In the genomic region with DNA sequence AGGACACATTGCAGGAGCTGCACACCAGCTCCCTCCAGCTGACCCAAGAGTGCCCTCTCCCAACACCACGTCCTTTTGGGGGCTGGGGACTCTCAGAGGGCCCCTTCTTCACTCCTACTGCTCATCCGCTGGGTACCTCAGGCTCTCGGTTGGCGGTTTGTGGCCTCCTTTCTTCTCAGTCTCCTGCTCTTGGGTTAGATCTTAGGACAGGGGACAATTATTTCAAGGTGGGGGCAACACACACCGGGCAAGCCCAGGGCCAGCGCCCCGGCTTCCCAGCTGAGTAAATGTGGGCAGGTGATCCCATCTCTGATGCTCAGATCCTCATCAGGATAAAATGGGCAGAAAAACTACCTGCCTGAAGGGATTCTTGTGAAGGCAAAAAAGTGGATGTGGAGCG, we compare ENCODE assay signal across 28 cellular contexts. TPM values are rescaled to one million over a fixed set of nuclear protein-coding genes. Genes with fewer than 3 reads are reported as not detected.
DNase-seq lines count a peak whose midpoint lies in the region; ATAC-seq, FAIRE-seq and TF ChIP-seq lines count a peak whose summit lies in the region.
"Had no signal": no experiment of that assay in that cellular context is flagged by ENCODE, and none has a peak within 500 bp of the region (broad histone marks: within the 10 kb centered on the region; RNA-seq: fewer than 3 reads in every experiment).

No MANE protein-coding gene starts in this region.

- H3K9me3 Mint-ChIP-seq in natural killer cell (no peaks in the 10 kb centered on the region), endodermal cell (no peaks in the 10 kb centered on the region), mesothelial cell of epicardium (no peaks in the 10 kb centered on the region)
- H3K9me3 Mint-ChIP-seq in natural killer cell treated with Interleukin-12 subunit alpha and Interleukin-12 subunit beta and Interleukin-15 and Interleukin-18, amount 100 ng/mL, for 72 hours, result no peaks in the 10 kb centered on the region
- H3K9me3 Mint-ChIP-seq: activated B cell treated with CpG ODN at 0.5 μM for 24 hours; activated T-helper 17 cell treated with anti-CD3 and anti-CD28 coated beads, Interleukin-2, amount 50 U/mL, for 72 hours; central memory CD8-positive, alpha-beta T cell; IgD-negative memory B cell; stimulated activated effector memory CD8-positive, alpha-beta T cell treated with anti-CD3 and anti-CD28 coated beads, Interleukin-12 subunit alpha, Interleukin-12 subunit beta, amount 100 ng/mL, for 72 hours had no signal

- no peaks in the 10 kb centered on the region for H3K9me3 ChIP-seq in endodermal cell (ENCODE audit: control insufficient read depth, low read length)
- H3K9me3 ChIP-seq: ascending aorta; BLaER1 treated with 17β-estradiol and CSF1 and Interleukin-3, amounts not matched to agents 10 nM and 100 nM; Caco-2; vagina had no signal

- no peak for TF ChIP-seq CTCF in natural killer cell (IDR thresholded peaks at IDR 0.05)
- TF ChIP-seq CTCF in endodermal cell (conservative IDR thresholded peaks at IDR 0.05), result no peak
- no peak for TF ChIP-seq CTCF in mesothelial cell of epicardium (IDR thresholded peaks at IDR 0.05; ENCODE audit: unreplicated experiment)

- FAIRE-seq in GM12892 (lab: Jason Lieb, UNC), result no peak
- FAIRE-seq: islet of Langerhans had no signal

- 79 to 85% methylated on average over 5 to 8 of the region's 8 CpGs for WGBS in endodermal cell (ENCODE audit: insufficient coverage in 1 of 2, insufficient read length in 1 of 2), 2 experiments

- no peak for ATAC-seq in natural killer cell
- ATAC-seq in natural killer cell treated with Interleukin-12 subunit alpha and Interleukin-12 subunit beta and Interleukin-15 and Interleukin-18, amount 100 ng/mL, for 72 hours, result no peak
- ATAC-seq: activated T-helper 17 cell treated with anti-CD3 and anti-CD28 coated beads, Interleukin-2, amount 50 U/mL, for 72 hours; HCT116; stimulated activated effector memory CD8-positive, alpha-beta T cell treated with anti-CD3 and anti-CD28 coated beads, Interleukin-12 subunit alpha, Interleukin-12 subunit beta, amount 100 ng/mL, for 72 hours had no signal

- no peaks in the 10 kb centered on the region for H3K36me3 Mint-ChIP-seq in natural killer cell
- no peaks in the 10 kb centered on the region for H3K36me3 Mint-ChIP-seq in natural killer cell treated with Interleukin-12 subunit alpha and Interleukin-12 subunit beta and Interleukin-15 and Interleukin-18, amount 100 ng/mL, for 72 hours
- no peaks in the 10 kb centered on the region for H3K36me3 Mint-ChIP-seq in endodermal cell (ENCODE audit: low read depth)
- no peaks in the 10 kb centered on the region for H3K36me3 Mint-ChIP-seq in mesothelial cell of epicardium
- H3K36me3 Mint-ChIP-seq: activated naive CD8-positive, alpha-beta T cell; IgD-negative memory B cell; stimulated activated effector memory CD8-positive, alpha-beta T cell treated with anti-CD3 and anti-CD28 coated beads, Interleukin-12 subunit alpha, Interleukin-12 subunit beta, amount 100 ng/mL, for 72 hours had no signal

- H3K9ac ChIP-seq in endodermal cell (ENCODE audit: extremely low read depth, low read length, poor library complexity, severe bottlenecking), result no peak overlapping the region
- H3K9ac ChIP-seq: BLaER1 treated with 17β-estradiol and CSF1 and Interleukin-3, amounts not matched to agents 10 nM and 100 nM had no signal

- intact Hi-C loops in natural killer cell (cut with micrococcal nuclease), result no loop called here

- H3K27ac Mint-ChIP-seq in natural killer cell (no peak overlapping the region), endodermal cell (no peak overlapping the region), mesothelial cell of epicardium (no peak overlapping the region)
- H3K27ac Mint-ChIP-seq in natural killer cell treated with Interleukin-12 subunit alpha and Interleukin-12 subunit beta and Interleukin-15 and Interleukin-18, amount 100 ng/mL, for 72 hours, result no peak overlapping the region
- H3K27ac Mint-ChIP-seq: activated B cell treated with CpG ODN at 0.5 μM for 24 hours; activated naive CD8-positive, alpha-beta T cell; activated T-helper 17 cell treated with anti-CD3 and anti-CD28 coated beads, Interleukin-2, amount 50 U/mL, for 72 hours; stimulated activated effector memory CD8-positive, alpha-beta T cell treated with anti-CD3 and anti-CD28 coated beads, Interleukin-12 subunit alpha, Interleukin-12 subunit beta, amount 100 ng/mL, for 72 hours had no signal

- TF ChIP-seq POLR2A in GM12892 (IDR thresholded peaks at IDR 0.05; ENCODE audit: low read depth, low read length), result no peak

- peaks cover 0 to 4% of the 10 kb centered on the region in 2 donors for H3K4me1 Mint-ChIP-seq in natural killer cell
- H3K4me1 Mint-ChIP-seq in natural killer cell treated with Interleukin-12 subunit alpha and Interleukin-12 subunit beta and Interleukin-15 and Interleukin-18, amount 100 ng/mL, for 72 hours (ENCODE audit: low read depth in 2 of 2), result peaks cover 0 to 7% of the 10 kb centered on the region in 2 donors
- H3K4me1 Mint-ChIP-seq in endodermal cell, result peaks cover 11% of the 10 kb centered on the region
- peaks cover 22% of the 10 kb centered on the region for H3K4me1 Mint-ChIP-seq in mesothelial cell of epicardium
- H3K4me1 Mint-ChIP-seq: activated T-helper 17 cell treated with anti-CD3 and anti-CD28 coated beads, Interleukin-2, amount 50 U/mL, for 72 hours had no signal

- no peak for DNase-seq in natural killer cell
- DNase-seq in natural killer cell treated with Interleukin-12 subunit alpha and Interleukin-12 subunit beta and Interleukin-15 and Interleukin-18, amount 100 ng/mL, for 72 hours (ENCODE audit: low spot score), result no peak
- DNase-seq in endodermal cell, result no peak
- DNase-seq in mesothelial cell of epicardium (ENCODE audit: low spot score in 2 of 2, unreplicated experiment in 2 of 2), result no peak
- no peak for DNase-seq in MV-4-11 (lab: John Stamatoyannopoulos, UW)
- DNase-seq in OCI-M2 (lab: John Stamatoyannopoulos, UW; ENCODE audit: unreplicated experiment), result no peak
- no peak for DNase-seq in superior temporal gyrus (ENCODE audit: extremely low spot score)
- no peak for DNase-seq in GM12892 (ENCODE audit: insufficient read length)
- DNase-seq: activated B cell treated with CpG ODN at 0.5 μM for 24 hours; activated CD4-positive, alpha-beta T cell treated with anti-CD3 and anti-CD28 coated beads, Interleukin-2, amount 50 U/mL, for 4 hours; activated CD8-positive, alpha-beta memory T cell treated with anti-CD3 and anti-CD28 coated beads, Interleukin-2, amount 50 U/mL, for 48 hours; Caco-2; DMS79; NCI-H2029 treated with DMSO at 0.1 percent for 48 hours; OCI-M1; T-helper 9 cell had no signal

- peaks cover 25% of the 10 kb centered on the region for H3K27me3 ChIP-seq in endodermal cell (ENCODE audit: control insufficient read depth, insufficient read depth, low read length, poor library complexity, severe bottlenecking)
- H3K27me3 ChIP-seq: ascending aorta, vagina had no signal

- H3K4me3 Mint-ChIP-seq in natural killer cell, result peak overlapping the region; percentile 40
- no peak overlapping the region for H3K4me3 Mint-ChIP-seq in natural killer cell treated with Interleukin-12 subunit alpha and Interleukin-12 subunit beta and Interleukin-15 and Interleukin-18, amount 100 ng/mL, for 72 hours
- H3K4me3 Mint-ChIP-seq in endodermal cell, result peak overlapping the region; percentile 42
- H3K4me3 Mint-ChIP-seq in mesothelial cell of epicardium, result peak overlapping the region; percentile 37
- H3K4me3 Mint-ChIP-seq: activated B cell treated with CpG ODN at 0.5 μM for 24 hours; activated naive CD8-positive, alpha-beta T cell; activated T-helper 17 cell treated with anti-CD3 and anti-CD28 coated beads, Interleukin-2, amount 50 U/mL, for 72 hours; central memory CD8-positive, alpha-beta T cell; IgD-negative memory B cell; stimulated activated effector memory CD8-positive, alpha-beta T cell treated with anti-CD3 and anti-CD28 coated beads, Interleukin-12 subunit alpha, Interleukin-12 subunit beta, amount 100 ng/mL, for 72 hours had no signal

- peak overlapping the region; percentile 42 for H3K4me3 ChIP-seq in endodermal cell (ENCODE audit: low read length)
- H3K4me3 ChIP-seq: BLaER1 treated with 17β-estradiol and CSF1 and Interleukin-3, amounts not matched to agents 10 nM and 100 nM; vagina had no signal

- no peak overlapping the region for H3K27ac ChIP-seq in endodermal cell (ENCODE audit: low read depth, low read length)
- H3K27ac ChIP-seq: ascending aorta; BLaER1 treated with 17β-estradiol and CSF1 and Interleukin-3, amounts not matched to agents 10 nM and 100 nM; HL-60; vagina had no signal

- H3K36me3 ChIP-seq in endodermal cell (ENCODE audit: control insufficient read depth, insufficient read depth, low read length), result no peaks in the 10 kb centered on the region
- H3K36me3 ChIP-seq: ascending aorta; BLaER1 treated with 17β-estradiol and CSF1 and Interleukin-3, amounts not matched to agents 10 nM and 100 nM; vagina had no signal

- peaks cover 31 to 51% of the 10 kb centered on the region in 2 donors for H3K27me3 Mint-ChIP-seq in natural killer cell (ENCODE audit: low read depth in 2 of 2)
- peaks cover 27 to 44% of the 10 kb centered on the region in 2 donors for H3K27me3 Mint-ChIP-seq in natural killer cell treated with Interleukin-12 subunit alpha and Interleukin-12 subunit beta and Interleukin-15 and Interleukin-18, amount 100 ng/mL, for 72 hours
- H3K27me3 Mint-ChIP-seq in endodermal cell (ENCODE audit: insufficient read depth), result peaks cover 37% of the 10 kb centered on the region
- H3K27me3 Mint-ChIP-seq in mesothelial cell of epicardium (ENCODE audit: low read depth), result peaks cover 51% of the 10 kb centered on the region

- peaks cover 11% of the 10 kb centered on the region for H3K4me1 ChIP-seq in endodermal cell (ENCODE audit: control insufficient read depth, insufficient read depth, low read length)
- H3K4me1 ChIP-seq: ascending aorta had no signal

RNA-seq across cellular contexts. Expression of a gene that starts 1.1 kb away (rescaled TPM):
- total RNA-seq in natural killer cell (under 1 TPM in 1 of 3 donors, not detected in 2; 0.32 TPM), endodermal cell (1 to 10 TPM; 1.9 to 2.2 TPM), mesothelial cell of epicardium (0.74 to 0.90 TPM (median 0.75 TPM) in 3 replicates)
- total RNA-seq in natural killer cell treated with Interleukin-12 subunit alpha and Interleukin-12 subunit beta and Interleukin-15 and Interleukin-18, amount 100 ng/mL, for 72 hours, result under 1 TPM in 1 of 2 donors, not detected in 1; 0.36 TPM
- polyA plus RNA-seq in endodermal cell (2013, experiment 1 of 2), result 1.3 TPM
- polyA plus RNA-seq in endodermal cell (2013, experiment 2 of 2), result 2.2 TPM
- 0.17 TPM for polyA plus RNA-seq in GM12892 (2012; ENCODE audit: missing spikeins)
- total RNA-seq: activated B cell treated with CpG ODN at 0.5 μM for 24 hours; activated T-helper 17 cell treated with anti-CD3 and anti-CD28 coated beads, Interleukin-2, amount 50 U/mL, for 72 hours; Caco-2; NCI-H460; vagina had no signal
- polyA plus RNA-seq: IgD-negative memory B cell had no signal

RNA-seq across cellular contexts. Expression of a gene that starts 44.0 kb away (rescaled TPM):
- 10 to 100 TPM in 2 of 3 donors, 1 to 10 TPM in 1; 9.1 to 16.7 (median 11.6) TPM for total RNA-seq in natural killer cell
- total RNA-seq in natural killer cell treated with Interleukin-12 subunit alpha and Interleukin-12 subunit beta and Interleukin-15 and Interleukin-18, amount 100 ng/mL, for 72 hours, result 10 to 100 TPM; 19.4 to 30.2 TPM
- total RNA-seq in endodermal cell, result 10 to 100 TPM in 1 of 2 donors, 1 to 10 TPM in 1; 9.7 to 19.3 TPM
- polyA plus RNA-seq in endodermal cell (2013, experiment 1 of 2), result 15.8 TPM
- polyA plus RNA-seq in endodermal cell (2013, experiment 2 of 2), result 13.7 TPM
- 13.3 to 13.6 TPM (median 13.5 TPM) in 3 replicates for total RNA-seq in mesothelial cell of epicardium
- polyA plus RNA-seq in GM12892 (2012; ENCODE audit: missing spikeins), result 13.7 TPM
